In the genomic region with DNA sequence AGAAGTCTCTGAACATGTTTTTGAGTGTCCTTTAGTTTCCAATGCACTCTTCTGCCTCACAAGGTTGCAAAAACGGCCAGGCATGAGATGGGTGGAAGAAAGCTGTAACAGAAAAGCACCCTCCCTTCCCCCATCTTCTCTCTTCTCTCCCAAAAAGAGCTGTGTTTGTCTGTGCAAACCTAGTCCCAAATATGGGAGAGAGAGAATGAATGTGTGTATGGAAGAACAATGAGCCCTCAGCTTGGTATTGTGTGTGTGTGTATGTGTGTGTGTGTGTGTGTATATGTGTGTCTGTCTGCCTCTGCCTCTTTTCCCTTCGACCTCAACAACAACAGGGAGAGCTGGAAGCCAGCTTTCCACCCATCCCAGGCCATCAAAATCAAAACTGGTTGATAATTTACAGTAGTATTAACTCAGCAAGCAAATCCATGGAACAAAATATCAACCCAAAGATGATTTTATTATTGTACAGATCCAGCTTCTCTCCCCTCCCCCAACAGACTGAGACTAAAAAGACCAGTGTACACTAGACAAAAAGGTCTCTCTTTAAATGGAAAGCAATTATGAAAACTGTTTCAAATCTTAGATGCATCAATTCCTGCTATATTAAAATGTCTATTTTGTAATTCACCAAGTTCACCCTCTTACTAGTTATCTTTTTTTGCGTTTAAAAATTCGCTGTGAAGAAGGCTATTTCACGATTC, we compare ENCODE assay signal across 8 cellular contexts. TPM values are rescaled to one million over a fixed set of nuclear protein-coding genes. Genes with fewer than 3 reads are reported as not detected.
DNase-seq lines count a peak whose midpoint lies in the region; ATAC-seq and TF ChIP-seq lines count a peak whose summit lies in the region.

No MANE protein-coding gene starts in this region.

- peaks cover 3% of the 10 kb centered on the region; the same call in 1 of the 2 replicates for H3K27me3 Mint-ChIP-seq in HFFc6 (ENCODE audit: insufficient read depth)
- H3K27me3 Mint-ChIP-seq in WTC11 (ENCODE audit: low read depth), result no peaks in the 10 kb centered on the region

- no peaks in the 10 kb centered on the region for H3K9me3 Mint-ChIP-seq in HFFc6
- H3K9me3 Mint-ChIP-seq in WTC11, result no peaks in the 10 kb centered on the region

- H3K4me3 ChIP-seq in retinal pigment epithelial cell (ENCODE audit: low read length), result peak overlapping the region; percentile 88

- H3K36me3 Mint-ChIP-seq in HFFc6 (ENCODE audit: low read depth), result no peaks in the 10 kb centered on the region
- H3K36me3 Mint-ChIP-seq in WTC11, result no peaks in the 10 kb centered on the region

- peak overlapping the region; percentile 91 for H3K4me3 Mint-ChIP-seq in HFFc6
- peak overlapping the region; percentile 88 for H3K4me3 Mint-ChIP-seq in WTC11

- POLR2A ChIA-PET in WTC11 (lab: Charles Lee), result no interaction called here

- H3K4me1 Mint-ChIP-seq in HFFc6 (ENCODE audit: low read depth) (peaks cover 56% of the 10 kb centered on the region), WTC11 (peaks cover 48% of the 10 kb centered on the region)

- peak overlapping the region; percentile 87 for H3K27ac Mint-ChIP-seq in HFFc6
- peak overlapping the region; percentile 86 for H3K27ac Mint-ChIP-seq in WTC11

- no peak for ATAC-seq in WTC11

- DNase-seq in Ammon's horn (ENCODE audit: low spot score) (peak; percentile 83), HFFc6 (peak; percentile 27), WTC11 (ENCODE audit: low spot score) (no peak), glomerular visceral epithelial cell (ENCODE audit: extremely low spot score) (peak; percentile 32), retinal pigment epithelial cell (ENCODE audit: low read depth) (no peak), GF-D8 (lab: John Stamatoyannopoulos, UW) (no peak), T1000 (lab: John Stamatoyannopoulos, UW) (no peak), GM10266 (ENCODE audit: extremely low spot score) (no peak)

- TF ChIP-seq CTCF in HFFc6 (IDR thresholded peaks at IDR 0.05) (no peak), WTC11 (IDR thresholded peaks at IDR 0.05) (no peak), retinal pigment epithelial cell (conservative IDR thresholded peaks at IDR 0.05; ENCODE audit: low read depth, low read length) (no peak), GM10266 (IDR thresholded peaks at IDR 0.05; ENCODE audit: control insufficient read depth, insufficient read depth, low read depth, missing control alignments) (no peak)

- CTCF ChIA-PET in WTC11 (lab: Charles Lee), result interaction anchor here (1.0 to 2.1 kb wide), 6 partner anchors 9 to 189 kb away, joined by 3 to 50 read pairs (median 4); no protein-coding TSS in a partner anchor

TF ChIP-seq in WTC11, 78 proteins besides CTCF, POLR2A, EP300 and RAD21 (continues in another document):
- TF ChIP-seq, protein P1, sequence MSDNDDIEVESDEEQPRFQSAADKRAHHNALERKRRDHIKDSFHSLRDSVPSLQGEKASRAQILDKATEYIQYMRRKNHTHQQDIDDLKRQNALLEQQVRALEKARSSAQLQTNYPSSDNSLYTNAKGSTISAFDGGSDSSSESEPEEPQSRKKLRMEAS (CRISPR knock-in tag; IDR thresholded peaks at IDR 0.05), result no peak
- TF ChIP-seq PRRX2 (CRISPR knock-in tag; IDR thresholded peaks at IDR 0.05), result no peak
- TF ChIP-seq MXD4 (CRISPR knock-in tag; IDR thresholded peaks at IDR 0.05; ENCODE audit: borderline replicate concordance), result no peak
- TF ChIP-seq, protein P2, sequence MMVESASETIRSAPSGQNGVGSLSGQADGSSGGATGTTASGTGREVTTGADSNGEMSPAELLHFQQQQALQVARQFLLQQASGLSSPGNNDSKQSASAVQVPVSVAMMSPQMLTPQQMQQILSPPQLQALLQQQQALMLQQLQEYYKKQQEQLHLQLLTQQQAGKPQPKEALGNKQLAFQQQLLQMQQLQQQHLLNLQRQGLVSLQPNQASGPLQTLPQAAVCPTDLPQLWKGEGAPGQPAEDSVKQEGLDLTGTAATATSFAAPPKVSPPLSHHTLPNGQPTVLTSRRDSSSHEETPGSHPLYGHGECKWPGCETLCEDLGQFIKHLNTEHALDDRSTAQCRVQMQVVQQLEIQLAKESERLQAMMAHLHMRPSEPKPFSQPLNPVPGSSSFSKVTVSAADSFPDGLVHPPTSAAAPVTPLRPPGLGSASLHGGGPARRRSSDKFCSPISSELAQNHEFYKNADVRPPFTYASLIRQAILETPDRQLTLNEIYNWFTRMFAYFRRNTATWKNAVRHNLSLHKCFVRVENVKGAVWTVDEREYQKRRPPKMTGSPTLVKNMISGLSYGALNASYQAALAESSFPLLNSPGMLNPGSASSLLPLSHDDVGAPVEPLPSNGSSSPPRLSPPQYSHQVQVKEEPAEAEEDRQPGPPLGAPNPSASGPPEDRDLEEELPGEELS (CRISPR knock-in tag; IDR thresholded peaks at IDR 0.05), result no peak
- TF ChIP-seq, protein P3, sequence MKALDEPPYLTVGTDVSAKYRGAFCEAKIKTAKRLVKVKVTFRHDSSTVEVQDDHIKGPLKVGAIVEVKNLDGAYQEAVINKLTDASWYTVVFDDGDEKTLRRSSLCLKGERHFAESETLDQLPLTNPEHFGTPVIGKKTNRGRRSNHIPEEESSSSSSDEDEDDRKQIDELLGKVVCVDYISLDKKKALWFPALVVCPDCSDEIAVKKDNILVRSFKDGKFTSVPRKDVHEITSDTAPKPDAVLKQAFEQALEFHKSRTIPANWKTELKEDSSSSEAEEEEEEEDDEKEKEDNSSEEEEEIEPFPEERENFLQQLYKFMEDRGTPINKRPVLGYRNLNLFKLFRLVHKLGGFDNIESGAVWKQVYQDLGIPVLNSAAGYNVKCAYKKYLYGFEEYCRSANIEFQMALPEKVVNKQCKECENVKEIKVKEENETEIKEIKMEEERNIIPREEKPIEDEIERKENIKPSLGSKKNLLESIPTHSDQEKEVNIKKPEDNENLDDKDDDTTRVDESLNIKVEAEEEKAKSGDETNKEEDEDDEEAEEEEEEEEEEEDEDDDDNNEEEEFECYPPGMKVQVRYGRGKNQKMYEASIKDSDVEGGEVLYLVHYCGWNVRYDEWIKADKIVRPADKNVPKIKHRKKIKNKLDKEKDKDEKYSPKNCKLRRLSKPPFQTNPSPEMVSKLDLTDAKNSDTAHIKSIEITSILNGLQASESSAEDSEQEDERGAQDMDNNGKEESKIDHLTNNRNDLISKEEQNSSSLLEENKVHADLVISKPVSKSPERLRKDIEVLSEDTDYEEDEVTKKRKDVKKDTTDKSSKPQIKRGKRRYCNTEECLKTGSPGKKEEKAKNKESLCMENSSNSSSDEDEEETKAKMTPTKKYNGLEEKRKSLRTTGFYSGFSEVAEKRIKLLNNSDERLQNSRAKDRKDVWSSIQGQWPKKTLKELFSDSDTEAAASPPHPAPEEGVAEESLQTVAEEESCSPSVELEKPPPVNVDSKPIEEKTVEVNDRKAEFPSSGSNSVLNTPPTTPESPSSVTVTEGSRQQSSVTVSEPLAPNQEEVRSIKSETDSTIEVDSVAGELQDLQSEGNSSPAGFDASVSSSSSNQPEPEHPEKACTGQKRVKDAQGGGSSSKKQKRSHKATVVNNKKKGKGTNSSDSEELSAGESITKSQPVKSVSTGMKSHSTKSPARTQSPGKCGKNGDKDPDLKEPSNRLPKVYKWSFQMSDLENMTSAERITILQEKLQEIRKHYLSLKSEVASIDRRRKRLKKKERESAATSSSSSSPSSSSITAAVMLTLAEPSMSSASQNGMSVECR (CRISPR knock-in tag; IDR thresholded peaks at IDR 0.05; ENCODE audit: borderline replicate concordance), result no peak
- no peak for TF ChIP-seq JAZF1 (CRISPR knock-in tag; IDR thresholded peaks at IDR 0.05)
- TF ChIP-seq, protein P4, sequence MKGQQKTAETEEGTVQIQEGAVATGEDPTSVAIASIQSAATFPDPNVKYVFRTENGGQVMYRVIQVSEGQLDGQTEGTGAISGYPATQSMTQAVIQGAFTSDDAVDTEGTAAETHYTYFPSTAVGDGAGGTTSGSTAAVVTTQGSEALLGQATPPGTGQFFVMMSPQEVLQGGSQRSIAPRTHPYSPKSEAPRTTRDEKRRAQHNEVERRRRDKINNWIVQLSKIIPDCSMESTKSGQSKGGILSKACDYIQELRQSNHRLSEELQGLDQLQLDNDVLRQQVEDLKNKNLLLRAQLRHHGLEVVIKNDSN (CRISPR knock-in tag; IDR thresholded peaks at IDR 0.05), result no peak
- no peak for TF ChIP-seq JUN (CRISPR knock-in tag; IDR thresholded peaks at IDR 0.05)
- TF ChIP-seq ZNF671 (CRISPR knock-in tag; IDR thresholded peaks at IDR 0.05), result no peak
- TF ChIP-seq, protein P5, sequence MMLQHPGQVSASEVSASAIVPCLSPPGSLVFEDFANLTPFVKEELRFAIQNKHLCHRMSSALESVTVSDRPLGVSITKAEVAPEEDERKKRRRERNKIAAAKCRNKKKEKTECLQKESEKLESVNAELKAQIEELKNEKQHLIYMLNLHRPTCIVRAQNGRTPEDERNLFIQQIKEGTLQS (CRISPR knock-in tag; conservative IDR thresholded peaks at IDR 0.05), result no peak
- TF ChIP-seq NFYB (CRISPR knock-in tag; conservative IDR thresholded peaks at IDR 0.05; ENCODE audit: low read depth), result no peak
- TF ChIP-seq SMAD4 (CRISPR knock-in tag; IDR thresholded peaks at IDR 0.05), result no peak
- TF ChIP-seq, protein P6, sequence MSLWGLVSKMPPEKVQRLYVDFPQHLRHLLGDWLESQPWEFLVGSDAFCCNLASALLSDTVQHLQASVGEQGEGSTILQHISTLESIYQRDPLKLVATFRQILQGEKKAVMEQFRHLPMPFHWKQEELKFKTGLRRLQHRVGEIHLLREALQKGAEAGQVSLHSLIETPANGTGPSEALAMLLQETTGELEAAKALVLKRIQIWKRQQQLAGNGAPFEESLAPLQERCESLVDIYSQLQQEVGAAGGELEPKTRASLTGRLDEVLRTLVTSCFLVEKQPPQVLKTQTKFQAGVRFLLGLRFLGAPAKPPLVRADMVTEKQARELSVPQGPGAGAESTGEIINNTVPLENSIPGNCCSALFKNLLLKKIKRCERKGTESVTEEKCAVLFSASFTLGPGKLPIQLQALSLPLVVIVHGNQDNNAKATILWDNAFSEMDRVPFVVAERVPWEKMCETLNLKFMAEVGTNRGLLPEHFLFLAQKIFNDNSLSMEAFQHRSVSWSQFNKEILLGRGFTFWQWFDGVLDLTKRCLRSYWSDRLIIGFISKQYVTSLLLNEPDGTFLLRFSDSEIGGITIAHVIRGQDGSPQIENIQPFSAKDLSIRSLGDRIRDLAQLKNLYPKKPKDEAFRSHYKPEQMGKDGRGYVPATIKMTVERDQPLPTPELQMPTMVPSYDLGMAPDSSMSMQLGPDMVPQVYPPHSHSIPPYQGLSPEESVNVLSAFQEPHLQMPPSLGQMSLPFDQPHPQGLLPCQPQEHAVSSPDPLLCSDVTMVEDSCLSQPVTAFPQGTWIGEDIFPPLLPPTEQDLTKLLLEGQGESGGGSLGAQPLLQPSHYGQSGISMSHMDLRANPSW (CRISPR knock-in tag; conservative IDR thresholded peaks at IDR 0.05; ENCODE audit: low read depth), result no peak
- TF ChIP-seq ETV6 (CRISPR knock-in tag; IDR thresholded peaks at IDR 0.05), result no peak

RNA-seq across cellular contexts. Expression of a gene that starts 1.7 kb away (rescaled TPM):
- total RNA-seq in HFFc6 (2021; fragmentation: NEBNext Ultra II Directional; extraction: Animal tissue kit (Norgen Biotek cat#: 25700)), result 10 to 100 TPM; 36.5 to 41.6 (median 37.5) TPM
- 122 to 161 TPM (median 124 TPM) in 3 replicates for total RNA-seq in WTC11 (2021)

Comparison
In these comparisons a context has a peak if more than half of its experiments do, and no peak if none do; other contexts are left out.
1. DNase-seq: peak in Ammon's horn (single experiment), HFFc6 (single experiment) and glomerular visceral epithelial cell (single experiment); none in WTC11 (single experiment), retinal pigment epithelial cell (single experiment), GF-D8 (single experiment), T1000 (single experiment) and GM10266 (single experiment).